In the genomic region with DNA sequence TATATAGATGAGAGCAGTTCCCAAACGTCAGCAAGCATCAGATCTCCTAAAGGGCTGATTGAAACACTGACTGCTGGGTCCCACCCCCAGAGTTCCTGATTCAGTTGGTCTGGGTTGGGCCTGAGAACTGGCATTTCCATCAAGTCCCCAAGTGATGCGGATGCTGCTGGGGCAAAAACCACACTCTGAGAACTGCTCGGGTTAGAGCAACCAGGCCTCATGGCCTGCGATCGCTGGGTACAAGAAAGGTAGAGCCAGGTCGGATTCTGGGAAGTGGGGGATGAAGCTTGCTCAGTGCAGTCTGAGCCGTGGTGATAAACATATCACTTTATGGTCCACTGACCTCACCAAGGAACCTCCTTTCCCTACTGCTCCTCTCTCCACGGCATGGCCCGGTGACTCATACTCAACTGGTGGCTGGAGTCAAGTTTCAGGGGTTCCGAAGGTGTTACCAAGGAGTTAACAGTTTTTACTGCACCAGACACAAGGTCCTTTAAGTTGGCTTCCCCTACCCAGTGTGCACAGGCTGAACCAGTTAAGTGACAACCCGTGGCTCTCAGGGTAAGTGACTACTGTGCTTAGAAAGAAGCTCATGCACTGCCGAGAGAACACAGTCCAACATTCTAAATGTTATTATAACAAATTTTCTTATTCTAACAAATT, we compare ENCODE assay signal across 1 cellular context.
TF ChIP-seq lines count a peak whose summit lies in the region.

No MANE protein-coding gene starts in this region.

TF ChIP-seq in K562, 482 proteins besides CTCF, POLR2A, EP300 and RAD21 (continued from another document and continues in another):
- TF ChIP-seq, protein P1, sequence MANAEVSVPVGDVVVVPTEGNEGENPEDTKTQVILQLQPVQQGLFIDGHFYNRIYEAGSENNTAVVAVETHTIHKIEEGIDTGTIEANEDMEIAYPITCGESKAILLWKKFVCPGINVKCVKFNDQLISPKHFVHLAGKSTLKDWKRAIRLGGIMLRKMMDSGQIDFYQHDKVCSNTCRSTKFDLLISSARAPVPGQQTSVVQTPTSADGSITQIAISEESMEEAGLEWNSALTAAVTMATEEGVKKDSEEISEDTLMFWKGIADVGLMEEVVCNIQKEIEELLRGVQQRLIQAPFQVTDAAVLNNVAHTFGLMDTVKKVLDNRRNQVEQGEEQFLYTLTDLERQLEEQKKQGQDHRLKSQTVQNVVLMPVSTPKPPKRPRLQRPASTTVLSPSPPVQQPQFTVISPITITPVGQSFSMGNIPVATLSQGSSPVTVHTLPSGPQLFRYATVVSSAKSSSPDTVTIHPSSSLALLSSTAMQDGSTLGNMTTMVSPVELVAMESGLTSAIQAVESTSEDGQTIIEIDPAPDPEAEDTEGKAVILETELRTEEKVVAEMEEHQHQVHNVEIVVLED (CRISPR knock-in tag; IDR thresholded peaks at IDR 0.05): no peak
- TF ChIP-seq ZBTB7A (IDR thresholded peaks at IDR 0.05; ENCODE audit: borderline replicate concordance, control insufficient read depth, low read depth, low read length) (no peak), ZNF79 (CRISPR knock-in tag; IDR thresholded peaks at IDR 0.05; ENCODE audit: low read depth) (no peak), ZBTB1 (CRISPR knock-in tag; IDR thresholded peaks at IDR 0.05; ENCODE audit: borderline replicate concordance, low read depth) (no peak), ZNF449 (CRISPR knock-in tag; IDR thresholded peaks at IDR 0.05) (no peak), FOXK2 (conservative IDR thresholded peaks at IDR 0.05 in 1 of 2, IDR thresholded peaks at IDR 0.05 in 1 of 2; ENCODE audit: low read depth in 2 of 2) (peak; percentile 42 to 58; a peak in 2 of 4 replicates), NFYB (IDR thresholded peaks at IDR 0.05; ENCODE audit: extremely low read depth, insufficient read length) (no peak), ZNF217 (CRISPR knock-in tag; IDR thresholded peaks at IDR 0.05) (no peak), ZFP36 (IDR thresholded peaks at IDR 0.05; ENCODE audit: low read depth, low read length, partially characterized antibody) (no peak), TCFL5 (CRISPR knock-in tag; conservative IDR thresholded peaks at IDR 0.05) (no peak), SAFB2 (IDR thresholded peaks at IDR 0.05; ENCODE audit: borderline replicate concordance, low read depth, low read length, severe bottlenecking) (no peak), DPF2 (IDR thresholded peaks at IDR 0.05) (peak; percentile 99), ZNF436 (CRISPR knock-in tag; IDR thresholded peaks at IDR 0.05) (no peak), MLLT1 (IDR thresholded peaks at IDR 0.05) (peak in 1 of 2 experiments; percentile 50; a peak in 1 of 4 replicates), ZNF282 (CRISPR knock-in tag; IDR thresholded peaks at IDR 0.05) (no peak), EZH2 (IDR thresholded peaks at IDR 0.05; ENCODE audit: borderline replicate concordance, low read depth, low read length) (no peak), OTX1 (CRISPR knock-in tag; IDR thresholded peaks at IDR 0.05) (no peak), PHB (CRISPR knock-in tag; IDR thresholded peaks at IDR 0.05) (no peak), SREBF1 (IDR thresholded peaks at IDR 0.05; ENCODE audit: borderline replicate concordance, low read depth, low read length) (no peak), PRMT5 (CRISPR knock-in tag; IDR thresholded peaks at IDR 0.05) (no peak), ARID3A (IDR thresholded peaks at IDR 0.05; ENCODE audit: borderline replicate concordance, low read depth, low read length) (peak; percentile 78), ZNF263 (CRISPR knock-in tag; IDR thresholded peaks at IDR 0.05; ENCODE audit: borderline replicate concordance) (no peak), FOXK1 (CRISPR knock-in tag; IDR thresholded peaks at IDR 0.05; ENCODE audit: borderline replicate concordance) (no peak), NFXL1 (CRISPR knock-in tag; IDR thresholded peaks at IDR 0.05) (no peak), ESRRA (IDR thresholded peaks at IDR 0.05; ENCODE audit: borderline replicate concordance, low read depth) (peak; percentile 67; the same call in 1 of the 2 replicates), MECOM (CRISPR knock-in tag; IDR thresholded peaks at IDR 0.05) (peak; percentile 75), ETV1 (tag; conservative IDR thresholded peaks at IDR 0.05; ENCODE audit: low read depth) (peak; percentile 41; the same call in 1 of the 2 replicates), HNRNPUL1 (IDR thresholded peaks at IDR 0.05; ENCODE audit: low read length) (no peak), ZNF431 (CRISPR knock-in tag; IDR thresholded peaks at IDR 0.05) (no peak), SNAPC5 (CRISPR knock-in tag; IDR thresholded peaks at IDR 0.05) (no peak)
- TF ChIP-seq, protein P2, sequence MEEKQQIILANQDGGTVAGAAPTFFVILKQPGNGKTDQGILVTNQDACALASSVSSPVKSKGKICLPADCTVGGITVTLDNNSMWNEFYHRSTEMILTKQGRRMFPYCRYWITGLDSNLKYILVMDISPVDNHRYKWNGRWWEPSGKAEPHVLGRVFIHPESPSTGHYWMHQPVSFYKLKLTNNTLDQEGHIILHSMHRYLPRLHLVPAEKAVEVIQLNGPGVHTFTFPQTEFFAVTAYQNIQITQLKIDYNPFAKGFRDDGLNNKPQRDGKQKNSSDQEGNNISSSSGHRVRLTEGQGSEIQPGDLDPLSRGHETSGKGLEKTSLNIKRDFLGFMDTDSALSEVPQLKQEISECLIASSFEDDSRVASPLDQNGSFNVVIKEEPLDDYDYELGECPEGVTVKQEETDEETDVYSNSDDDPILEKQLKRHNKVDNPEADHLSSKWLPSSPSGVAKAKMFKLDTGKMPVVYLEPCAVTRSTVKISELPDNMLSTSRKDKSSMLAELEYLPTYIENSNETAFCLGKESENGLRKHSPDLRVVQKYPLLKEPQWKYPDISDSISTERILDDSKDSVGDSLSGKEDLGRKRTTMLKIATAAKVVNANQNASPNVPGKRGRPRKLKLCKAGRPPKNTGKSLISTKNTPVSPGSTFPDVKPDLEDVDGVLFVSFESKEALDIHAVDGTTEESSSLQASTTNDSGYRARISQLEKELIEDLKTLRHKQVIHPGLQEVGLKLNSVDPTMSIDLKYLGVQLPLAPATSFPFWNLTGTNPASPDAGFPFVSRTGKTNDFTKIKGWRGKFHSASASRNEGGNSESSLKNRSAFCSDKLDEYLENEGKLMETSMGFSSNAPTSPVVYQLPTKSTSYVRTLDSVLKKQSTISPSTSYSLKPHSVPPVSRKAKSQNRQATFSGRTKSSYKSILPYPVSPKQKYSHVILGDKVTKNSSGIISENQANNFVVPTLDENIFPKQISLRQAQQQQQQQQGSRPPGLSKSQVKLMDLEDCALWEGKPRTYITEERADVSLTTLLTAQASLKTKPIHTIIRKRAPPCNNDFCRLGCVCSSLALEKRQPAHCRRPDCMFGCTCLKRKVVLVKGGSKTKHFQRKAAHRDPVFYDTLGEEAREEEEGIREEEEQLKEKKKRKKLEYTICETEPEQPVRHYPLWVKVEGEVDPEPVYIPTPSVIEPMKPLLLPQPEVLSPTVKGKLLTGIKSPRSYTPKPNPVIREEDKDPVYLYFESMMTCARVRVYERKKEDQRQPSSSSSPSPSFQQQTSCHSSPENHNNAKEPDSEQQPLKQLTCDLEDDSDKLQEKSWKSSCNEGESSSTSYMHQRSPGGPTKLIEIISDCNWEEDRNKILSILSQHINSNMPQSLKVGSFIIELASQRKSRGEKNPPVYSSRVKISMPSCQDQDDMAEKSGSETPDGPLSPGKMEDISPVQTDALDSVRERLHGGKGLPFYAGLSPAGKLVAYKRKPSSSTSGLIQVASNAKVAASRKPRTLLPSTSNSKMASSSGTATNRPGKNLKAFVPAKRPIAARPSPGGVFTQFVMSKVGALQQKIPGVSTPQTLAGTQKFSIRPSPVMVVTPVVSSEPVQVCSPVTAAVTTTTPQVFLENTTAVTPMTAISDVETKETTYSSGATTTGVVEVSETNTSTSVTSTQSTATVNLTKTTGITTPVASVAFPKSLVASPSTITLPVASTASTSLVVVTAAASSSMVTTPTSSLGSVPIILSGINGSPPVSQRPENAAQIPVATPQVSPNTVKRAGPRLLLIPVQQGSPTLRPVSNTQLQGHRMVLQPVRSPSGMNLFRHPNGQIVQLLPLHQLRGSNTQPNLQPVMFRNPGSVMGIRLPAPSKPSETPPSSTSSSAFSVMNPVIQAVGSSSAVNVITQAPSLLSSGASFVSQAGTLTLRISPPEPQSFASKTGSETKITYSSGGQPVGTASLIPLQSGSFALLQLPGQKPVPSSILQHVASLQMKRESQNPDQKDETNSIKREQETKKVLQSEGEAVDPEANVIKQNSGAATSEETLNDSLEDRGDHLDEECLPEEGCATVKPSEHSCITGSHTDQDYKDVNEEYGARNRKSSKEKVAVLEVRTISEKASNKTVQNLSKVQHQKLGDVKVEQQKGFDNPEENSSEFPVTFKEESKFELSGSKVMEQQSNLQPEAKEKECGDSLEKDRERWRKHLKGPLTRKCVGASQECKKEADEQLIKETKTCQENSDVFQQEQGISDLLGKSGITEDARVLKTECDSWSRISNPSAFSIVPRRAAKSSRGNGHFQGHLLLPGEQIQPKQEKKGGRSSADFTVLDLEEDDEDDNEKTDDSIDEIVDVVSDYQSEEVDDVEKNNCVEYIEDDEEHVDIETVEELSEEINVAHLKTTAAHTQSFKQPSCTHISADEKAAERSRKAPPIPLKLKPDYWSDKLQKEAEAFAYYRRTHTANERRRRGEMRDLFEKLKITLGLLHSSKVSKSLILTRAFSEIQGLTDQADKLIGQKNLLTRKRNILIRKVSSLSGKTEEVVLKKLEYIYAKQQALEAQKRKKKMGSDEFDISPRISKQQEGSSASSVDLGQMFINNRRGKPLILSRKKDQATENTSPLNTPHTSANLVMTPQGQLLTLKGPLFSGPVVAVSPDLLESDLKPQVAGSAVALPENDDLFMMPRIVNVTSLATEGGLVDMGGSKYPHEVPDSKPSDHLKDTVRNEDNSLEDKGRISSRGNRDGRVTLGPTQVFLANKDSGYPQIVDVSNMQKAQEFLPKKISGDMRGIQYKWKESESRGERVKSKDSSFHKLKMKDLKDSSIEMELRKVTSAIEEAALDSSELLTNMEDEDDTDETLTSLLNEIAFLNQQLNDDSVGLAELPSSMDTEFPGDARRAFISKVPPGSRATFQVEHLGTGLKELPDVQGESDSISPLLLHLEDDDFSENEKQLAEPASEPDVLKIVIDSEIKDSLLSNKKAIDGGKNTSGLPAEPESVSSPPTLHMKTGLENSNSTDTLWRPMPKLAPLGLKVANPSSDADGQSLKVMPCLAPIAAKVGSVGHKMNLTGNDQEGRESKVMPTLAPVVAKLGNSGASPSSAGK (IDR thresholded peaks at IDR 0.05): peak; percentile 77
- TF ChIP-seq, protein P3, sequence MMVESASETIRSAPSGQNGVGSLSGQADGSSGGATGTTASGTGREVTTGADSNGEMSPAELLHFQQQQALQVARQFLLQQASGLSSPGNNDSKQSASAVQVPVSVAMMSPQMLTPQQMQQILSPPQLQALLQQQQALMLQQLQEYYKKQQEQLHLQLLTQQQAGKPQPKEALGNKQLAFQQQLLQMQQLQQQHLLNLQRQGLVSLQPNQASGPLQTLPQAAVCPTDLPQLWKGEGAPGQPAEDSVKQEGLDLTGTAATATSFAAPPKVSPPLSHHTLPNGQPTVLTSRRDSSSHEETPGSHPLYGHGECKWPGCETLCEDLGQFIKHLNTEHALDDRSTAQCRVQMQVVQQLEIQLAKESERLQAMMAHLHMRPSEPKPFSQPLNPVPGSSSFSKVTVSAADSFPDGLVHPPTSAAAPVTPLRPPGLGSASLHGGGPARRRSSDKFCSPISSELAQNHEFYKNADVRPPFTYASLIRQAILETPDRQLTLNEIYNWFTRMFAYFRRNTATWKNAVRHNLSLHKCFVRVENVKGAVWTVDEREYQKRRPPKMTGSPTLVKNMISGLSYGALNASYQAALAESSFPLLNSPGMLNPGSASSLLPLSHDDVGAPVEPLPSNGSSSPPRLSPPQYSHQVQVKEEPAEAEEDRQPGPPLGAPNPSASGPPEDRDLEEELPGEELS (CRISPR knock-in tag; IDR thresholded peaks at IDR 0.05; ENCODE audit: borderline replicate concordance): no peak
- TF ChIP-seq, protein P4, sequence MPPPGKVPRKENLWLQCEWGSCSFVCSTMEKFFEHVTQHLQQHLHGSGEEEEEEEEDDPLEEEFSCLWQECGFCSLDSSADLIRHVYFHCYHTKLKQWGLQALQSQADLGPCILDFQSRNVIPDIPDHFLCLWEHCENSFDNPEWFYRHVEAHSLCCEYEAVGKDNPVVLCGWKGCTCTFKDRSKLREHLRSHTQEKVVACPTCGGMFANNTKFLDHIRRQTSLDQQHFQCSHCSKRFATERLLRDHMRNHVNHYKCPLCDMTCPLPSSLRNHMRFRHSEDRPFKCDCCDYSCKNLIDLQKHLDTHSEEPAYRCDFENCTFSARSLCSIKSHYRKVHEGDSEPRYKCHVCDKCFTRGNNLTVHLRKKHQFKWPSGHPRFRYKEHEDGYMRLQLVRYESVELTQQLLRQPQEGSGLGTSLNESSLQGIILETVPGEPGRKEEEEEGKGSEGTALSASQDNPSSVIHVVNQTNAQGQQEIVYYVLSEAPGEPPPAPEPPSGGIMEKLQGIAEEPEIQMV (tag; conservative IDR thresholded peaks at IDR 0.05; ENCODE audit: low read depth): 0 out of 2 replicates have a peak, but pooled peaks have one; percentile 53
